17 cellular contexts compared by ENCODE assay signal in genomic region chr3:51379746-51380330, GRCh38. TPM values are rescaled to one million over a fixed set of nuclear protein-coding genes. Genes with fewer than 3 reads are reported as not detected.
DNase-seq lines count a peak whose midpoint lies in the region; ATAC-seq, FAIRE-seq and TF ChIP-seq lines count a peak whose summit lies in the region.
"Had no signal": no experiment of that assay in that cellular context is flagged by ENCODE, and none has a peak within 500 bp of the region (broad histone marks: within the 10 kb centered on the region; RNA-seq: fewer than 3 reads in every experiment).

No MANE protein-coding gene starts in this region.

- DNase-seq in activated naive CD4-positive, alpha-beta T cell treated with anti-CD3 and anti-CD28 coated beads, Interleukin-2, amount 10 ng/mL, durations not matched to agents 7 days and 5 days = peak; percentile 15
- DNase-seq in activated naive CD4-positive, alpha-beta T cell treated with anti-CD3 and anti-CD28 coated beads for 36 hours = no peak
- DNase-seq in activated CD8-positive, alpha-beta T cell treated with anti-CD3 and anti-CD28 coated beads, Interleukin-2, amount 10 ng/mL, durations not matched to agents 7 days and 5 days = no peak
- DNase-seq in suprapubic skin (ENCODE audit: low spot score in 2 of 2) (peak; percentile 32 to 70), mesendoderm (no peak), D721Med (ENCODE audit: insufficient read length, low spot score) (no peak)
- DNase-seq: C1 segment of cervical spinal cord, DMS153, NCI-H1417, NCI-H187, NCI-H345, NCI-H526 treated with DMSO at 0.1 percent for 48 hours, Right ventricle myocardium superior had no signal

- H3K27me3 Mint-ChIP-seq in activated naive CD4-positive, alpha-beta T cell treated with anti-CD3 and anti-CD28 coated beads, Interleukin-2, amount 10 ng/mL, durations not matched to agents 7 days and 5 days = peaks cover 4% of the 10 kb centered on the region
- no peaks in the 10 kb centered on the region for H3K27me3 Mint-ChIP-seq in activated naive CD4-positive, alpha-beta T cell treated with anti-CD3 and anti-CD28 coated beads for 36 hours (ENCODE audit: low read depth)
- no peaks in the 10 kb centered on the region for H3K27me3 Mint-ChIP-seq in activated CD8-positive, alpha-beta T cell treated with anti-CD3 and anti-CD28 coated beads, Interleukin-2, amount 10 ng/mL, durations not matched to agents 7 days and 5 days (ENCODE audit: low read depth)

- TF ChIP-seq EP300 in suprapubic skin (IDR thresholded peaks at IDR 0.05) = no peak

- H2AK5ac ChIP-seq in mesendoderm (ENCODE audit: low read length) = no peak overlapping the region

- TF ChIP-seq CTCF in suprapubic skin (IDR thresholded peaks at IDR 0.05) (no peak), D721Med (IDR thresholded peaks at IDR 0.05; ENCODE audit: insufficient read depth, missing control alignments) (no peak)

- H3K23ac ChIP-seq in mesendoderm (ENCODE audit: low read length) = no peak overlapping the region

- peaks cover 7% of the 10 kb centered on the region for H3K36me3 Mint-ChIP-seq in activated naive CD4-positive, alpha-beta T cell treated with anti-CD3 and anti-CD28 coated beads, Interleukin-2, amount 10 ng/mL, durations not matched to agents 7 days and 5 days
- H3K36me3 Mint-ChIP-seq in activated naive CD4-positive, alpha-beta T cell treated with anti-CD3 and anti-CD28 coated beads for 36 hours (ENCODE audit: low read depth) = peaks cover 6% of the 10 kb centered on the region
- H3K36me3 Mint-ChIP-seq in activated CD8-positive, alpha-beta T cell treated with anti-CD3 and anti-CD28 coated beads, Interleukin-2, amount 10 ng/mL, durations not matched to agents 7 days and 5 days (ENCODE audit: low read depth) = peaks cover 14% of the 10 kb centered on the region

- H2BK5ac ChIP-seq in mesendoderm (ENCODE audit: low read length) = no peak overlapping the region

- peaks cover 2% of the 10 kb centered on the region for H3K79me2 ChIP-seq in mesendoderm (ENCODE audit: control insufficient read depth, insufficient read depth, low read length)

- H2BK120ac ChIP-seq in mesendoderm (ENCODE audit: low read depth, low read length) = no peak overlapping the region

- H3K27ac ChIP-seq in KOPT-K1 (ENCODE audit: low read depth, low read length, poor library complexity, severe bottlenecking) (peak overlapping the region; percentile 40), suprapubic skin (no peak overlapping the region), mesendoderm (ENCODE audit: low read depth, low read length) (no peak overlapping the region)
- H3K27ac ChIP-seq: SK-N-MC had no signal

- H3K4ac ChIP-seq in mesendoderm (ENCODE audit: low read depth, low read length) = no peak overlapping the region

- H3K27ac Mint-ChIP-seq in activated naive CD4-positive, alpha-beta T cell treated with anti-CD3 and anti-CD28 coated beads, Interleukin-2, amount 10 ng/mL, durations not matched to agents 7 days and 5 days = no peak overlapping the region
- H3K27ac Mint-ChIP-seq in activated naive CD4-positive, alpha-beta T cell treated with anti-CD3 and anti-CD28 coated beads for 36 hours = no peak overlapping the region
- H3K27ac Mint-ChIP-seq in activated CD8-positive, alpha-beta T cell treated with anti-CD3 and anti-CD28 coated beads, Interleukin-2, amount 10 ng/mL, durations not matched to agents 7 days and 5 days = peak overlapping the region; percentile 72

- no peaks in the 10 kb centered on the region for H3K79me1 ChIP-seq in mesendoderm (ENCODE audit: low read length)

- H3K4me1 ChIP-seq in suprapubic skin = peaks cover 11% of the 10 kb centered on the region
- no peaks in the 10 kb centered on the region for H3K4me1 ChIP-seq in mesendoderm (ENCODE audit: control insufficient read depth, low read depth, low read length)

- no peaks in the 10 kb centered on the region for H3K27me3 ChIP-seq in suprapubic skin
- no peaks in the 10 kb centered on the region for H3K27me3 ChIP-seq in mesendoderm (ENCODE audit: insufficient read depth, low read length, poor library complexity)

- H3K4me1 Mint-ChIP-seq in activated naive CD4-positive, alpha-beta T cell treated with anti-CD3 and anti-CD28 coated beads, Interleukin-2, amount 10 ng/mL, durations not matched to agents 7 days and 5 days = peaks cover 28% of the 10 kb centered on the region
- H3K4me1 Mint-ChIP-seq in activated naive CD4-positive, alpha-beta T cell treated with anti-CD3 and anti-CD28 coated beads for 36 hours (ENCODE audit: low read depth) = peaks cover 20% of the 10 kb centered on the region
- peaks cover 27% of the 10 kb centered on the region for H3K4me1 Mint-ChIP-seq in activated CD8-positive, alpha-beta T cell treated with anti-CD3 and anti-CD28 coated beads, Interleukin-2, amount 10 ng/mL, durations not matched to agents 7 days and 5 days (ENCODE audit: low read depth)

- H3K36me3 ChIP-seq in KOPT-K1 (ENCODE audit: insufficient read depth, low read length) (no peaks in the 10 kb centered on the region), suprapubic skin (no peaks in the 10 kb centered on the region), mesendoderm (ENCODE audit: control insufficient read depth, insufficient read depth, low read length) (no peaks in the 10 kb centered on the region)

- H3K4me2 ChIP-seq in mesendoderm (ENCODE audit: low read length) = no peak overlapping the region

- no peak overlapping the region for H4K8ac ChIP-seq in mesendoderm (ENCODE audit: low read depth, low read length)

- no peaks in the 10 kb centered on the region for H3K9me3 ChIP-seq in KOPT-K1 (ENCODE audit: insufficient read depth, low read length, poor library complexity, severe bottlenecking)
- H3K9me3 ChIP-seq in suprapubic skin = no peaks in the 10 kb centered on the region

- POLR2A ChIA-PET in activated CD8-positive, alpha-beta T cell treated with anti-CD3 and anti-CD28 coated beads, Interleukin-2, amount 10 ng/mL, durations not matched to agents 7 days and 5 days (lab: Charles Lee) = no interaction called here

- H3K56ac ChIP-seq in mesendoderm (ENCODE audit: low read length) = no peak overlapping the region

- no peak overlapping the region for H4K5ac ChIP-seq in mesendoderm (ENCODE audit: low read length)

- no peak overlapping the region for H2BK15ac ChIP-seq in mesendoderm (replicated peaks; ENCODE audit: low read depth)

- no peaks in the 10 kb centered on the region for H3K9me3 Mint-ChIP-seq in activated naive CD4-positive, alpha-beta T cell treated with anti-CD3 and anti-CD28 coated beads, Interleukin-2, amount 10 ng/mL, durations not matched to agents 7 days and 5 days
- no peaks in the 10 kb centered on the region for H3K9me3 Mint-ChIP-seq in activated naive CD4-positive, alpha-beta T cell treated with anti-CD3 and anti-CD28 coated beads for 36 hours
- H3K9me3 Mint-ChIP-seq in activated CD8-positive, alpha-beta T cell treated with anti-CD3 and anti-CD28 coated beads, Interleukin-2, amount 10 ng/mL, durations not matched to agents 7 days and 5 days (ENCODE audit: insufficient read depth) = no peaks in the 10 kb centered on the region

- CTCF ChIA-PET in activated naive CD4-positive, alpha-beta T cell treated with anti-CD3 and anti-CD28 coated beads, Interleukin-2, amount 10 ng/mL, durations not matched to agents 7 days and 5 days (lab: Charles Lee) = interaction anchor here (0.6 to 1.2 kb wide), 2 partner anchors 10 to 340 kb away, joined by 3 to 6 read pairs; no protein-coding TSS in a partner anchor
- CTCF ChIA-PET in activated naive CD4-positive, alpha-beta T cell treated with anti-CD3 and anti-CD28 coated beads for 36 hours (lab: Charles Lee) = interaction anchor here (1.0 to 3.9 kb wide), 2 partner anchors 9 to 408 kb away, joined by 3 to 19 read pairs; no protein-coding TSS in a partner anchor
- CTCF ChIA-PET in activated CD8-positive, alpha-beta T cell treated with anti-CD3 and anti-CD28 coated beads, Interleukin-2, amount 10 ng/mL, durations not matched to agents 7 days and 5 days (lab: Charles Lee) = interaction anchor here (1.6 to 3.4 kb wide), 4 partner anchors 10 to 807 kb away, joined by 3 to 13 read pairs (median 5); partner anchors contain the start of genes MAPKAPK3 and RBM15B

- TF ChIP-seq POLR2A in suprapubic skin (IDR thresholded peaks at IDR 0.05) = no peak

- H3K4me3 ChIP-seq in suprapubic skin = no peak overlapping the region
- H3K4me3 ChIP-seq in mesendoderm (ENCODE audit: low read length) = no peak overlapping the region
- H3K4me3 ChIP-seq: K562, SK-N-MC had no signal

- WGBS in suprapubic skin = 94% methylated on average over 7 of the region's 8 CpGs
- no CpG with 5 or more reads among the region's 8 CpGs for WGBS in mesendoderm (ENCODE audit: extremely low coverage, insufficient coverage, low lambda C conversion rate)

- no peak for ATAC-seq in activated CD8-positive, alpha-beta T cell treated with anti-CD3 and anti-CD28 coated beads, Interleukin-2, amount 10 ng/mL, durations not matched to agents 7 days and 5 days
- ATAC-seq: K562, Panc1 had no signal

- no peak for FAIRE-seq in D721Med (lab: Jason Lieb, UNC)
- FAIRE-seq: K562 had no signal

- H3K18ac ChIP-seq in mesendoderm (ENCODE audit: low read length) = no peak overlapping the region

- no peak overlapping the region for H3K9ac ChIP-seq in mesendoderm (ENCODE audit: low read length)

- H3K4me3 Mint-ChIP-seq in activated naive CD4-positive, alpha-beta T cell treated with anti-CD3 and anti-CD28 coated beads, Interleukin-2, amount 10 ng/mL, durations not matched to agents 7 days and 5 days = no peak overlapping the region
- H3K4me3 Mint-ChIP-seq in activated naive CD4-positive, alpha-beta T cell treated with anti-CD3 and anti-CD28 coated beads for 36 hours = no peak overlapping the region
- no peak overlapping the region for H3K4me3 Mint-ChIP-seq in activated CD8-positive, alpha-beta T cell treated with anti-CD3 and anti-CD28 coated beads, Interleukin-2, amount 10 ng/mL, durations not matched to agents 7 days and 5 days

- intact Hi-C loops in activated naive CD4-positive, alpha-beta T cell treated with anti-CD3 and anti-CD28 coated beads for 36 hours (cut with micrococcal nuclease) = loop anchor here (10.0 kb wide), 1 partner anchor 1025 kb away; the partner anchor contains the start of genes CYB561D2, NPRL2 and TMEM115

RNA-seq across cellular contexts. Expression of gene MANF, which starts 5.3 kb away (rescaled TPM):
- 100 to 1,000 TPM in 1 of 2 experiments, 10 to 100 TPM in 1; 91.7 to 108 TPM for total RNA-seq in activated naive CD4-positive, alpha-beta T cell treated with anti-CD3 and anti-CD28 coated beads for 36 hours
- 100 to 1,000 TPM; 136 to 140 TPM for total RNA-seq in activated CD8-positive, alpha-beta T cell treated with anti-CD3 and anti-CD28 coated beads, Interleukin-2, amount 10 ng/mL, durations not matched to agents 7 days and 5 days
- 10 to 100 TPM; 21.7 to 64.0 (median 52.8) TPM for total RNA-seq in suprapubic skin
- 202 TPM for polyA plus RNA-seq in mesendoderm (2013, experiment 1 of 2)
- 199 TPM for polyA plus RNA-seq in mesendoderm (2013, experiment 2 of 2)

RNA-seq across cellular contexts. Expression of gene RBM15B, which starts 11.2 kb away (rescaled TPM):
- 10 to 100 TPM; 12.8 to 13.5 TPM for total RNA-seq in activated naive CD4-positive, alpha-beta T cell treated with anti-CD3 and anti-CD28 coated beads for 36 hours
- 10 to 100 TPM; 30.7 to 30.8 TPM for total RNA-seq in activated CD8-positive, alpha-beta T cell treated with anti-CD3 and anti-CD28 coated beads, Interleukin-2, amount 10 ng/mL, durations not matched to agents 7 days and 5 days
- total RNA-seq in suprapubic skin = 10 to 100 TPM; 33.6 to 50.9 (median 41.7) TPM
- polyA plus RNA-seq in mesendoderm (2013, experiment 1 of 2) = 39.4 TPM
- polyA plus RNA-seq in mesendoderm (2013, experiment 2 of 2) = 38.7 TPM

Comparison
In these comparisons a context has a peak if more than half of its experiments do, and no peak if none do; other contexts are left out.
1. DNase-seq: peak in activated naive CD4-positive, alpha-beta T cell treated with anti-CD3 and anti-CD28 coated beads, Interleukin-2, amount 10 ng/mL, durations not matched to agents 7 days and 5 days (single experiment) and suprapubic skin (2 of 2); none in activated naive CD4-positive, alpha-beta T cell treated with anti-CD3 and anti-CD28 coated beads for 36 hours (single experiment), activated CD8-positive, alpha-beta T cell treated with anti-CD3 and anti-CD28 coated beads, Interleukin-2, amount 10 ng/mL, durations not matched to agents 7 days and 5 days (single experiment), mesendoderm (single experiment) and D721Med (single experiment).